ENCODE assay signal across 24 cellular contexts in the genomic region with DNA sequence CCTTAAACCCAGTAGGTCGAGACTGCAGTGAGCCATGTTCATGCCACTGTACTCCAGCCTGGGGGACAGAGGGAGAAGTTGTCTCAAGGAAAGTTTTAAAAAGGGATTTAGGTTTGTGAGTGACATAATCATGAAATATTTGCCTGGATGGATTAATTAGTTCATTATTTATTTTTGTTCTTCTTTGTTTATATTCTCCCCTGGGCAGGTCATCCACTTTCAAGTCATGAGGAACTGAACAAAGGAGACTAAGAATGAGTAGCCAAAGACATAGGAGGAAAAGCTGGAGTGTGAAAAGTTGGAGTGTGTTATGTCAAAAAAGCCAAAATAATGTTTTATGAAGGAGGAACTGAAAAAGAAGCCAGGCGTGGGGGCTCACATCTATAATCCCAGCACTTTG.
"Had no signal": no experiment of that assay in that cellular context is flagged by ENCODE, and none has a peak within 500 bp of the region (broad histone marks: within the 10 kb centered on the region; RNA-seq: fewer than 3 reads in every experiment).

No MANE protein-coding gene starts in this region.

- H2AFZ ChIP-seq: neural progenitor cell, parathyroid adenoma had no signal

- H3K4me2 ChIP-seq: neural progenitor cell had no signal

- H3K4me3 ChIP-seq: neural progenitor cell, ovary, psoas muscle, right lobe of liver, sigmoid colon, stomach, thoracic aorta, thyroid gland, tibial nerve, upper lobe of left lung, vagina had no signal

- H3K27ac ChIP-seq: neural progenitor cell, ovary, parathyroid adenoma, psoas muscle, right lobe of liver, sigmoid colon, stomach, thoracic aorta, thyroid gland, tibial nerve, upper lobe of left lung, vagina had no signal

- H3K9me3 ChIP-seq: ovary, psoas muscle, right lobe of liver, sigmoid colon, stomach, thoracic aorta, thyroid gland, tibial nerve, upper lobe of left lung, vagina had no signal

- H3K4me1 ChIP-seq: neural progenitor cell, parathyroid adenoma, psoas muscle, right lobe of liver, stomach, thyroid gland, tibial nerve, upper lobe of left lung, vagina had no signal

- H3K9ac ChIP-seq: neural progenitor cell, parathyroid adenoma had no signal

- DNase-seq: occipital lobe; ovary; posterior cingulate gyrus; psoas muscle; right cardiac atrium; right lobe of liver; small intestine; stimulated activated CD4-positive, alpha-beta T cell treated with anti-CD3 and anti-CD28 coated beads, Interleukin-15, amount 100 ng/mL, for 24 hours; stimulated activated CD4-positive, alpha-beta T cell treated with anti-CD3 and anti-CD28 coated beads, Interleukin-2, amount 100 ng/mL, for 24 hours; stimulated activated CD4-positive, alpha-beta T cell treated with anti-CD3 and anti-CD28 coated beads, Interleukin-2, amount 100 ng/mL, for 48 hours; stimulated activated CD4-positive, alpha-beta T cell treated with anti-CD3 and anti-CD28 coated beads, Interleukin-4, amount 100 ng/mL, for 24 hours; stimulated activated naive B cell treated with anti-CD40 and anti-IgM and Interleukin-4, amounts not matched to agents 10 μg/mL and 1 μg/mL and 100 μg/mL, for 72 hours; stimulated activated naive CD4-positive, alpha-beta T cell treated with Interleukin-2 at 50 U/mL for 16 hours; stomach; thyroid gland; trophoblast cell; upper lobe of left lung had no signal

- ATAC-seq: psoas muscle; right cardiac atrium; right lobe of liver; stimulated activated effector memory CD8-positive, alpha-beta T cell treated with anti-CD3 and anti-CD28 coated beads, Interleukin-12 subunit alpha, Interleukin-12 subunit beta, amount 100 ng/mL, for 72 hours; stimulated activated naive B cell treated with anti-CD40 and anti-IgM and Interleukin-4, amounts not matched to agents 10 μg/mL and 1 μg/mL and 100 μg/mL, for 72 hours had no signal

- H3K27me3 ChIP-seq: neural progenitor cell, ovary, right lobe of liver, sigmoid colon, stomach, thyroid gland, tibial nerve, upper lobe of left lung, vagina had no signal

- H3K36me3 ChIP-seq: neural progenitor cell, ovary, right lobe of liver, sigmoid colon, stomach, thoracic aorta, thyroid gland, tibial nerve, upper lobe of left lung, vagina had no signal
